Comparison of ENCODE assay signal across 1 cellular context in the genomic region with DNA sequence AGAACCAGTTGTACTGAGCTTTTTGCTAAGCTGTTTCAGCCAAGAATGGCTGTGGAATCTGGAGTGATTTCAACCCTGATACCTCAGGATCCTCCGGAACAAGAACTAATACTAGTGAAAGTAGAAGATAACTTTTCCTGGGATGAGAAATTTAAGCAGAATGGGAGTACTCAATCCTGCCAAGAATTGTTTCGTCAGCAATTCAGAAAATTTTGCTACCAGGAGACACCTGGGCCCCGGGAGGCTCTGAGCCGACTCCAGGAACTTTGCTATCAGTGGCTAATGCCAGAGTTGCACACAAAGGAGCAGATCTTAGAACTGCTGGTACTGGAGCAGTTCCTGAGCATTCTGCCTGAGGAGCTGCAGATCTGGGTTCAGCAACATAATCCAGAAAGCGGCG.
TF ChIP-seq lines count a peak whose summit lies in the region.

No MANE protein-coding gene starts in this region.

TF ChIP-seq in HepG2, 621 proteins besides CTCF, POLR2A, EP300 and RAD21:
- TF ChIP-seq MAFF (IDR thresholded peaks at IDR 0.05; ENCODE audit: low read depth, low read length) (0 out of 2 replicates have a peak, but pooled peaks have one; percentile 20), ZNF839 (CRISPR knock-in tag; IDR thresholded peaks at IDR 0.05; ENCODE audit: borderline replicate concordance) (no peak), ZFP36 (IDR thresholded peaks at IDR 0.05; ENCODE audit: borderline replicate concordance, low read depth, low read length, partially characterized antibody) (no peak), MAFK (conservative IDR thresholded peaks at IDR 0.05 in 1 of 2, IDR thresholded peaks at IDR 0.05 in 1 of 2; ENCODE audit: low read length in 2 of 2) (peak in 1 of 2 experiments; percentile 52; a peak in 2 of 4 replicates)
